In the genomic region with DNA sequence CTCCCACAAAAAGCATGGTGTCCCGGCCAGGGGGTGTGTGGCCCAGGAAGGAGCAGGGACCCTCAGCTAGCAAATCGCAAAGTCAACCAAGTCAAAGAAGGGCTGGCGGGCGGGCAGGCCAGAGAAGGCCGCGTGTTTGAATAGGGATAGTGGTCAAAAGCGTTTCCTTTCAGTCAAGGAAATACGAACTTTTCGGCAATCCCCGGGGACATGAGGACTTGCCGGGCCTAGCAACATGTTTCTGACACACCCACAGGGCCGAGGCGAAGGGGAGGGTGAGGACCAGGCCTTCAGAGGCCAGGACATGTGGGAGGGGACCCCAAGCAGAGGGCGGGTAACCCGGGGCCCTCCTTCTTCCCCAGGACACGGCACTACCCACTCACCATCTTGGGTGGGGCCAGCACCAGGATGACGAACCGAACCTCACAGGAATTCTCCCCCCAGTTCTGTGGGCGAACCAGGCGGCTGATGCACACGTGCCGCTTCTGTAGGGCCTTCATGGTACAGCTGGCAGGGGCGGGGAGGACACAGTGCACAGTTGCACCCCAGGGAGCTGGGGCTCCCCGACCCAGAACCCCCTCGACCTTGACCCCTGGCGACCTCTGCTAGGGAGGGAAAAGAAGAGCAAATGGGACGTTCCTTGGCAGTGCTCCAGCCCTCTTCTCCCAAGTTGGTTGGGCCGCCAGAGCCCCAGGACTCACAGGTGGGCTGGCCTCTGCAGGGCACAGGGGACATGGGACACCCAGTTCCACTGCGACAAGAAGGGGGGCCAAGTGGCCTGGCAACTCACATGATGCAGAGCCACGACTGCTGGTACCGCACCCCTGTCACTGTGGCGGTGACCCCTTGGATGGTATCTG, we compare ENCODE assay signal across 2 cellular contexts.
TF ChIP-seq lines count a peak whose summit lies in the region.

No MANE protein-coding gene starts in this region.

TF ChIP-seq in HEK293, 187 proteins besides CTCF, POLR2A, EP300 and RAD21:
- TF ChIP-seq ZNF211 (tag by site-specific recombination; IDR thresholded peaks at IDR 0.05; ENCODE audit: low read depth) (no peak), ZFHX2 (tag by site-specific recombination; conservative IDR thresholded peaks at IDR 0.05) (peak; percentile 26), EGR2 (tag by site-specific recombination; IDR thresholded peaks at IDR 0.05; ENCODE audit: low read depth) (0 out of 2 replicates have a peak, but pooled peaks have one; percentile 19), ZNF133 (tag by site-specific recombination; IDR thresholded peaks at IDR 0.05) (no peak), KLF1 (tag by site-specific recombination; IDR thresholded peaks at IDR 0.05) (0 out of 2 replicates have a peak, but pooled peaks have one; percentile 9), ZNF140 (tag by site-specific recombination; IDR thresholded peaks at IDR 0.05) (no peak), ZNF785 (tag by site-specific recombination; IDR thresholded peaks at IDR 0.05) (no peak)
- TF ChIP-seq, protein P1, sequence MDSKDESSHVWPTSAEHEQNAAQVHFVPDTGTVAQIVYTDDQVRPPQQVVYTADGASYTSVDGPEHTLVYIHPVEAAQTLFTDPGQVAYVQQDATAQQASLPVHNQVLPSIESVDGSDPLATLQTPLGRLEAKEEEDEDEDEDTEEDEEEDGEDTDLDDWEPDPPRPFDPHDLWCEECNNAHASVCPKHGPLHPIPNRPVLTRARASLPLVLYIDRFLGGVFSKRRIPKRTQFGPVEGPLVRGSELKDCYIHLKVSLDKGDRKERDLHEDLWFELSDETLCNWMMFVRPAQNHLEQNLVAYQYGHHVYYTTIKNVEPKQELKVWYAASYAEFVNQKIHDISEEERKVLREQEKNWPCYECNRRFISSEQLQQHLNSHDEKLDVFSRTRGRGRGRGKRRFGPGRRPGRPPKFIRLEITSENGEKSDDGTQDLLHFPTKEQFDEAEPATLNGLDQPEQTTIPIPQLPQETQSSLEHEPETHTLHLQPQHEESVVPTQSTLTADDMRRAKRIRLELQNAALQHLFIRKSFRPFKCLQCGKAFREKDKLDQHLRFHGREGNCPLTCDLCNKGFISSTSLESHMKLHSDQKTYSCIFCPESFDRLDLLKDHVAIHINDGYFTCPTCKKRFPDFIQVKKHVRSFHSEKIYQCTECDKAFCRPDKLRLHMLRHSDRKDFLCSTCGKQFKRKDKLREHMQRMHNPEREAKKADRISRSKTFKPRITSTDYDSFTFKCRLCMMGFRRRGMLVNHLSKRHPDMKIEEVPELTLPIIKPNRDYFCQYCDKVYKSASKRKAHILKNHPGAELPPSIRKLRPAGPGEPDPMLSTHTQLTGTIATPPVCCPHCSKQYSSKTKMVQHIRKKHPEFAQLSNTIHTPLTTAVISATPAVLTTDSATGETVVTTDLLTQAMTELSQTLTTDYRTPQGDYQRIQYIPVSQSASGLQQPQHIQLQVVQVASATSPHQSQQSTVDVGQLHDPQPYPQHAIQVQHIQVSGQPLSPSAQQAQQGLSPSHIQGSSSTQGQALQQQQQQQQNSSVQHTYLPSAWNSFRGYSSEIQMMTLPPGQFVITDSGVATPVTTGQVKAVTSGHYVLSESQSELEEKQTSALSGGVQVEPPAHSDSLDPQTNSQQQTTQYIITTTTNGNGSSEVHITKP (tag by site-specific recombination; IDR thresholded peaks at IDR 0.05) = peak; percentile 24; the same call in 1 of the 2 replicates

TF ChIP-seq in K562, 482 proteins besides CTCF, POLR2A, EP300 and RAD21:
- TF ChIP-seq, protein P2, sequence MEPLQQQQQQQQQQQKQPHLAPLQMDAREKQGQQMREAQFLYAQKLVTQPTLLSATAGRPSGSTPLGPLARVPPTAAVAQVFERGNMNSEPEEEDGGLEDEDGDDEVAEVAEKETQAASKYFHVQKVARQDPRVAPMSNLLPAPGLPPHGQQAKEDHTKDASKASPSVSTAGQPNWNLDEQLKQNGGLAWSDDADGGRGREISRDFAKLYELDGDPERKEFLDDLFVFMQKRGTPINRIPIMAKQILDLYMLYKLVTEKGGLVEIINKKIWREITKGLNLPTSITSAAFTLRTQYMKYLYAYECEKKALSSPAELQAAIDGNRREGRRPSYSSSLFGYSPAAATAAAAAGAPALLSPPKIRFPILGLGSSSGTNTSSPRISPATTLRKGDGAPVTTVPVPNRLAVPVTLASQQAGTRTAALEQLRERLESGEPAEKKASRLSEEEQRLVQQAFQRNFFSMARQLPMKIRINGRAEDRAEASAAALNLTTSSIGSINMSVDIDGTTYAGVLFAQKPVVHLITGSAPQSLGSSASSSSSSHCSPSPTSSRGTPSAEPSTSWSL (CRISPR knock-in tag; IDR thresholded peaks at IDR 0.05; ENCODE audit: borderline replicate concordance) = no peak
- TF ChIP-seq NFIC (IDR thresholded peaks at IDR 0.05) (peak; percentile 16; the same call in 1 of the 2 replicates), MAFF (IDR thresholded peaks at IDR 0.05; ENCODE audit: low read length) (no peak)
TF ChIP-seq in K562: peak in this region for 1.
